24 cellular contexts compared by ENCODE assay signal in genomic region chr2:202423139-202423538, GRCh38.
"Had no signal": no experiment of that assay in that cellular context is flagged by ENCODE, and none has a peak within 500 bp of the region (broad histone marks: within the 10 kb centered on the region; RNA-seq: fewer than 3 reads in every experiment).

No MANE protein-coding gene starts in this region.

- ATAC-seq: activated CD4-positive, CD25-positive, alpha-beta regulatory T cell treated with anti-CD3 and anti-CD28 coated beads, Interleukin-2, amount 50 U/mL, for 24 hours; body of pancreas; heart left ventricle; left colon; natural killer cell treated with Interleukin-12 subunit alpha and Interleukin-12 subunit beta and Interleukin-15 and Interleukin-18, amount 100 ng/mL, for 72 hours; sciatic nerve; stimulated activated naive CD8-positive, alpha-beta T cell treated with anti-CD3 and anti-CD28 coated beads, Interleukin-15, Interleukin-2, amounts not matched to agents 100 U/mL and 50 U/mL, for 24 hours; T-cell had no signal

- H3K9me3 ChIP-seq: body of pancreas, heart left ventricle, upper lobe of left lung had no signal

- DNase-seq: activated CD4-positive, alpha-beta T cell treated with anti-CD3 and anti-CD28 coated beads for 48 hours; activated CD4-positive, alpha-beta T cell treated with anti-CD3 and anti-CD28 coated beads, Interleukin-2, amount 50 U/mL, for 48 hours; activated CD8-positive, alpha-beta memory T cell treated with anti-CD3 and anti-CD28 coated beads for 24 hours; activated effector memory CD4-positive, alpha-beta T cell treated with Interleukin-2 at 50 U/mL for 16 hours; activated naive CD4-positive, alpha-beta T cell treated with Interleukin-2 at 50 U/mL for 16 hours; dermis blood vessel endothelial cell; effector CD4-positive, alpha-beta T cell; foreskin fibroblast; heart left ventricle; immature natural killer cell; kidney; left colon; stimulated activated CD4-positive, alpha-beta T cell treated with anti-CD3 and anti-CD28 coated beads, Interleukin-12 subunit alpha, Interleukin-12 subunit beta, amount 100 ng/mL, for 4 hours; stimulated activated CD4-positive, alpha-beta T cell treated with anti-CD3 and anti-CD28 coated beads, Interleukin-4, amount 100 ng/mL, for 1 hour; stimulated activated naive CD8-positive, alpha-beta T cell treated with anti-CD3 and anti-CD28 coated beads, Interleukin-15, Interleukin-2, amounts not matched to agents 100 U/mL and 50 U/mL, for 24 hours; T-cell; upper lobe of left lung had no signal

- H3K4me3 ChIP-seq: body of pancreas, heart left ventricle, skin epidermis, upper lobe of left lung had no signal

- H3K36me3 ChIP-seq: heart left ventricle, upper lobe of left lung had no signal

- H3K27me3 ChIP-seq: body of pancreas, heart left ventricle, upper lobe of left lung had no signal

- H3K27ac ChIP-seq: body of pancreas, epithelial cell of prostate, heart left ventricle, skin epidermis, upper lobe of left lung, VCaP had no signal
